ENCODE assay signal across 12 cellular contexts in the genomic region with DNA sequence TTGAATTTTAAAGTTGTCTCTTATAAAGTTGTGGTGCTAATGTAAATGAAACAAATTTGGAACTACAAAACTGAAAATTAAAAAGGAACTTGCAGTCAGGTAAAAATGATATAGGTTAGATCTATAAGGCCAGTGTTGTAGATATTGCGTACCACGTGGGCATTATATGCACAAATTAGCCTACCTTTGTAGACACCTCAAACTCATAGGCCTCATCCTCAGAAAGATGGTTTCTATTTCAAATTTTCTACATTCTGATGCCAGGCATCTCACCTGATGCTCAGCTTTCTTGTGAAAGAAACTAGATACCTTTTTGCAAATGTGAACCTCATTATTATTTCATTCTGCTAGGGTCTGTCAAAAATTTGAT.
DNase-seq lines count a peak whose midpoint lies in the region; ATAC-seq lines count a peak whose summit lies in the region.
"Had no signal": no experiment of that assay in that cellular context is flagged by ENCODE, and none has a peak within 500 bp of the region (broad histone marks: within the 10 kb centered on the region; RNA-seq: fewer than 3 reads in every experiment).

No MANE protein-coding gene starts in this region.

- H3K4me3 Mint-ChIP-seq in effector memory CD8-positive, alpha-beta T cell: peak overlapping the region in 1 of 2 donors; percentile 69
- H3K4me3 Mint-ChIP-seq in stimulated activated naive CD8-positive, alpha-beta T cell treated with anti-CD3 and anti-CD28 coated beads, Interleukin-15, amount 100 ng/mL, for 72 hours: no peak overlapping the region
- H3K4me3 Mint-ChIP-seq in activated T-cell treated with anti-CD3 and anti-CD28 coated beads, Interleukin-2, amount 50 U/mL, for 24 hours: no peak overlapping the region
- H3K4me3 Mint-ChIP-seq: activated CD4-positive, alpha-beta T cell treated with anti-CD3 and anti-CD28 coated beads, Interleukin-2, amount 10 ng/mL, durations not matched to agents 24 days and 14 days; activated T-cell treated with anti-CD3 and anti-CD28 coated beads, Interleukin-2, amount 50 U/mL, for 4 hours had no signal

- H3K27ac Mint-ChIP-seq in effector memory CD8-positive, alpha-beta T cell: peak overlapping the region; percentile 73 to 81
- no peak overlapping the region for H3K27ac Mint-ChIP-seq in stimulated activated naive CD8-positive, alpha-beta T cell treated with anti-CD3 and anti-CD28 coated beads, Interleukin-15, amount 100 ng/mL, for 72 hours
- H3K27ac Mint-ChIP-seq in activated T-cell treated with anti-CD3 and anti-CD28 coated beads, Interleukin-2, amount 50 U/mL, for 24 hours: no peak overlapping the region
- H3K27ac Mint-ChIP-seq: activated CD4-positive, alpha-beta T cell treated with anti-CD3 and anti-CD28 coated beads, Interleukin-2, amount 10 ng/mL, durations not matched to agents 24 days and 14 days; T-helper 2 cell treated with Interferon-gamma antibody and Interleukin-4, amounts not matched to agents 5 μg/mL and 100 μg/mL, for 36 hours had no signal

- H3K9me3 Mint-ChIP-seq in effector memory CD8-positive, alpha-beta T cell: no peaks in the 10 kb centered on the region
- no peaks in the 10 kb centered on the region for H3K9me3 Mint-ChIP-seq in stimulated activated naive CD8-positive, alpha-beta T cell treated with anti-CD3 and anti-CD28 coated beads, Interleukin-15, amount 100 ng/mL, for 72 hours
- no peaks in the 10 kb centered on the region for H3K9me3 Mint-ChIP-seq in activated T-cell treated with anti-CD3 and anti-CD28 coated beads, Interleukin-2, amount 50 U/mL, for 24 hours
- H3K9me3 Mint-ChIP-seq: activated CD4-positive, alpha-beta T cell treated with anti-CD3 and anti-CD28 coated beads, Interleukin-2, amount 10 ng/mL, durations not matched to agents 24 days and 14 days; activated T-cell treated with anti-CD3 and anti-CD28 coated beads, Interleukin-2, amount 50 U/mL, for 4 hours; T-helper 2 cell treated with Interferon-gamma antibody and Interleukin-4, amounts not matched to agents 5 μg/mL and 100 μg/mL, for 36 hours had no signal

- ATAC-seq in GM18511 (IDR thresholded peaks at IDR 0.05; ENCODE audit: unreplicated experiment) (peak; percentile 9), GM19467 (IDR thresholded peaks at IDR 0.05; ENCODE audit: unreplicated experiment) (peak; percentile 8), HG03432 (IDR thresholded peaks at IDR 0.05; ENCODE audit: unreplicated experiment) (peak; percentile 5), GM21825 (IDR thresholded peaks at IDR 0.05; ENCODE audit: unreplicated experiment) (no peak)
- ATAC-seq in effector memory CD8-positive, alpha-beta T cell (replicated peaks): peak; percentile 8
- no peak for ATAC-seq in stimulated activated naive CD8-positive, alpha-beta T cell treated with anti-CD3 and anti-CD28 coated beads, Interleukin-15, amount 100 ng/mL, for 72 hours

- H3K4me1 Mint-ChIP-seq in effector memory CD8-positive, alpha-beta T cell (ENCODE audit: low read depth in 2 of 2): no peaks in the 10 kb centered on the region
- H3K4me1 Mint-ChIP-seq in stimulated activated naive CD8-positive, alpha-beta T cell treated with anti-CD3 and anti-CD28 coated beads, Interleukin-15, amount 100 ng/mL, for 72 hours: peaks cover 9% of the 10 kb centered on the region
- peaks cover 6% of the 10 kb centered on the region for H3K4me1 Mint-ChIP-seq in activated T-cell treated with anti-CD3 and anti-CD28 coated beads, Interleukin-2, amount 50 U/mL, for 24 hours (ENCODE audit: low read depth)

- no peaks in the 10 kb centered on the region for H3K27me3 Mint-ChIP-seq in effector memory CD8-positive, alpha-beta T cell
- H3K27me3 Mint-ChIP-seq in stimulated activated naive CD8-positive, alpha-beta T cell treated with anti-CD3 and anti-CD28 coated beads, Interleukin-15, amount 100 ng/mL, for 72 hours: peaks cover 6% of the 10 kb centered on the region
- H3K27me3 Mint-ChIP-seq in activated T-cell treated with anti-CD3 and anti-CD28 coated beads, Interleukin-2, amount 50 U/mL, for 24 hours: no peaks in the 10 kb centered on the region

- no peak for DNase-seq in effector memory CD8-positive, alpha-beta T cell
- no peak for DNase-seq in NCI-H1930 (lab: John Stamatoyannopoulos, UW)
- no peak for DNase-seq in stimulated activated naive CD8-positive, alpha-beta T cell treated with anti-CD3 and anti-CD28 coated beads, Interleukin-15, amount 100 ng/mL, for 72 hours
- DNase-seq in activated T-cell treated with anti-CD3 and anti-CD28 coated beads, Interleukin-2, amount 50 U/mL, for 24 hours: no peak
- DNase-seq: NCI-H187 had no signal

- H3K36me3 Mint-ChIP-seq in effector memory CD8-positive, alpha-beta T cell (ENCODE audit: insufficient read depth): peaks cover 9% of the 10 kb centered on the region
- no peaks in the 10 kb centered on the region for H3K36me3 Mint-ChIP-seq in activated T-cell treated with anti-CD3 and anti-CD28 coated beads, Interleukin-2, amount 50 U/mL, for 24 hours (ENCODE audit: low read depth)

Comparison
In these comparisons a context has a peak if more than half of its experiments do, and no peak if none do; other contexts are left out.
1. ATAC-seq: peak in GM18511 (single experiment), GM19467 (single experiment), HG03432 (single experiment) and effector memory CD8-positive, alpha-beta T cell (single experiment); none in stimulated activated naive CD8-positive, alpha-beta T cell treated with anti-CD3 and anti-CD28 coated beads, Interleukin-15, amount 100 ng/mL, for 72 hours (single experiment) and GM21825 (single experiment).
2. H3K27ac Mint-ChIP-seq: peak in effector memory CD8-positive, alpha-beta T cell (2 of 2); none in stimulated activated naive CD8-positive, alpha-beta T cell treated with anti-CD3 and anti-CD28 coated beads, Interleukin-15, amount 100 ng/mL, for 72 hours (0 of 2) and activated T-cell treated with anti-CD3 and anti-CD28 coated beads, Interleukin-2, amount 50 U/mL, for 24 hours (single experiment).